3 cellular contexts compared by ENCODE assay signal in the genomic region with DNA sequence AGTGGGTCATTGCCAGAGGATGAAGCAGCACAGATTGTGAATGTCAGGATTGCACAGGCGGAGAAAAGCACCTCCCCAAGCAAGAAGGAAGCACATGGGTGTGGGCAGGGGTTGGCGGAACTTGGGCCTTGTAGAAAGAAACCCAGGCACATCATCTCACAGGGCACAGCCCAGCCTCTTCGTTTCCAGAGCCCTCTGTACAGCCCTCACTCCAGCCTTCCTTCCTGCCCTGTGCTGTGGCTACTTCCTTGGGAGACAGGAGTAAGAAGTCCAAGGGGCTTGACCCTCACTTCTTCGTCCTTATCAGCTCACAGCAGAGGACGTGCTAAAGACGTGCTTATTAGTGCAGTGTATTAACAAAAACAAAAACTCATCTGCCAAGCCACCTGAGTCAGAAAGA.
TF ChIP-seq lines count a peak whose summit lies in the region.

No MANE protein-coding gene starts in this region.

TF ChIP-seq in liver, 16 proteins besides CTCF, POLR2A, EP300 and RAD21 (continued from another document):
- no peak for TF ChIP-seq EGR1 (IDR thresholded peaks at IDR 0.05; ENCODE audit: low read depth in 2 of 2)

TF ChIP-seq in HepG2, 621 proteins besides CTCF, POLR2A, EP300 and RAD21 (continued from another document):
- TF ChIP-seq, protein P1, sequence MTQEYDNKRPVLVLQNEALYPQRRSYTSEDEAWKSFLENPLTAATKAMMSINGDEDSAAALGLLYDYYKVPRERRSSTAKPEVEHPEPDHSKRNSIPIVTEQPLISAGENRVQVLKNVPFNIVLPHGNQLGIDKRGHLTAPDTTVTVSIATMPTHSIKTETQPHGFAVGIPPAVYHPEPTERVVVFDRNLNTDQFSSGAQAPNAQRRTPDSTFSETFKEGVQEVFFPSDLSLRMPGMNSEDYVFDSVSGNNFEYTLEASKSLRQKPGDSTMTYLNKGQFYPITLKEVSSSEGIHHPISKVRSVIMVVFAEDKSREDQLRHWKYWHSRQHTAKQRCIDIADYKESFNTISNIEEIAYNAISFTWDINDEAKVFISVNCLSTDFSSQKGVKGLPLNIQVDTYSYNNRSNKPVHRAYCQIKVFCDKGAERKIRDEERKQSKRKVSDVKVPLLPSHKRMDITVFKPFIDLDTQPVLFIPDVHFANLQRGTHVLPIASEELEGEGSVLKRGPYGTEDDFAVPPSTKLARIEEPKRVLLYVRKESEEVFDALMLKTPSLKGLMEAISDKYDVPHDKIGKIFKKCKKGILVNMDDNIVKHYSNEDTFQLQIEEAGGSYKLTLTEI (CRISPR knock-in tag; conservative IDR thresholded peaks at IDR 0.05): no peak
- TF ChIP-seq NFYB (CRISPR knock-in tag; IDR thresholded peaks at IDR 0.05) (no peak), ZNF569 (CRISPR knock-in tag; IDR thresholded peaks at IDR 0.05; ENCODE audit: borderline replicate concordance) (no peak), ZNF317 (CRISPR knock-in tag; IDR thresholded peaks at IDR 0.05) (no peak), ZFP1 (CRISPR knock-in tag; IDR thresholded peaks at IDR 0.05) (no peak), DNMT3B (CRISPR knock-in tag; conservative IDR thresholded peaks at IDR 0.05) (no peak), HIVEP1 (CRISPR knock-in tag; IDR thresholded peaks at IDR 0.05) (no peak), SMAD9 (CRISPR knock-in tag; IDR thresholded peaks at IDR 0.05) (no peak), SALL2 (CRISPR knock-in tag; IDR thresholded peaks at IDR 0.05) (no peak), MEIS2 (CRISPR knock-in tag; IDR thresholded peaks at IDR 0.05) (no peak)
- TF ChIP-seq, protein P2, sequence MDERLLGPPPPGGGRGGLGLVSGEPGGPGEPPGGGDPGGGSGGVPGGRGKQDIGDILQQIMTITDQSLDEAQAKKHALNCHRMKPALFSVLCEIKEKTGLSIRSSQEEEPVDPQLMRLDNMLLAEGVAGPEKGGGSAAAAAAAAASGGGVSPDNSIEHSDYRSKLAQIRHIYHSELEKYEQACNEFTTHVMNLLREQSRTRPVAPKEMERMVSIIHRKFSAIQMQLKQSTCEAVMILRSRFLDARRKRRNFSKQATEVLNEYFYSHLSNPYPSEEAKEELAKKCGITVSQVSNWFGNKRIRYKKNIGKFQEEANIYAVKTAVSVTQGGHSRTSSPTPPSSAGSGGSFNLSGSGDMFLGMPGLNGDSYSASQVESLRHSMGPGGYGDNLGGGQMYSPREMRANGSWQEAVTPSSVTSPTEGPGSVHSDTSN (CRISPR knock-in tag; IDR thresholded peaks at IDR 0.05): no peak
- TF ChIP-seq, protein P3, sequence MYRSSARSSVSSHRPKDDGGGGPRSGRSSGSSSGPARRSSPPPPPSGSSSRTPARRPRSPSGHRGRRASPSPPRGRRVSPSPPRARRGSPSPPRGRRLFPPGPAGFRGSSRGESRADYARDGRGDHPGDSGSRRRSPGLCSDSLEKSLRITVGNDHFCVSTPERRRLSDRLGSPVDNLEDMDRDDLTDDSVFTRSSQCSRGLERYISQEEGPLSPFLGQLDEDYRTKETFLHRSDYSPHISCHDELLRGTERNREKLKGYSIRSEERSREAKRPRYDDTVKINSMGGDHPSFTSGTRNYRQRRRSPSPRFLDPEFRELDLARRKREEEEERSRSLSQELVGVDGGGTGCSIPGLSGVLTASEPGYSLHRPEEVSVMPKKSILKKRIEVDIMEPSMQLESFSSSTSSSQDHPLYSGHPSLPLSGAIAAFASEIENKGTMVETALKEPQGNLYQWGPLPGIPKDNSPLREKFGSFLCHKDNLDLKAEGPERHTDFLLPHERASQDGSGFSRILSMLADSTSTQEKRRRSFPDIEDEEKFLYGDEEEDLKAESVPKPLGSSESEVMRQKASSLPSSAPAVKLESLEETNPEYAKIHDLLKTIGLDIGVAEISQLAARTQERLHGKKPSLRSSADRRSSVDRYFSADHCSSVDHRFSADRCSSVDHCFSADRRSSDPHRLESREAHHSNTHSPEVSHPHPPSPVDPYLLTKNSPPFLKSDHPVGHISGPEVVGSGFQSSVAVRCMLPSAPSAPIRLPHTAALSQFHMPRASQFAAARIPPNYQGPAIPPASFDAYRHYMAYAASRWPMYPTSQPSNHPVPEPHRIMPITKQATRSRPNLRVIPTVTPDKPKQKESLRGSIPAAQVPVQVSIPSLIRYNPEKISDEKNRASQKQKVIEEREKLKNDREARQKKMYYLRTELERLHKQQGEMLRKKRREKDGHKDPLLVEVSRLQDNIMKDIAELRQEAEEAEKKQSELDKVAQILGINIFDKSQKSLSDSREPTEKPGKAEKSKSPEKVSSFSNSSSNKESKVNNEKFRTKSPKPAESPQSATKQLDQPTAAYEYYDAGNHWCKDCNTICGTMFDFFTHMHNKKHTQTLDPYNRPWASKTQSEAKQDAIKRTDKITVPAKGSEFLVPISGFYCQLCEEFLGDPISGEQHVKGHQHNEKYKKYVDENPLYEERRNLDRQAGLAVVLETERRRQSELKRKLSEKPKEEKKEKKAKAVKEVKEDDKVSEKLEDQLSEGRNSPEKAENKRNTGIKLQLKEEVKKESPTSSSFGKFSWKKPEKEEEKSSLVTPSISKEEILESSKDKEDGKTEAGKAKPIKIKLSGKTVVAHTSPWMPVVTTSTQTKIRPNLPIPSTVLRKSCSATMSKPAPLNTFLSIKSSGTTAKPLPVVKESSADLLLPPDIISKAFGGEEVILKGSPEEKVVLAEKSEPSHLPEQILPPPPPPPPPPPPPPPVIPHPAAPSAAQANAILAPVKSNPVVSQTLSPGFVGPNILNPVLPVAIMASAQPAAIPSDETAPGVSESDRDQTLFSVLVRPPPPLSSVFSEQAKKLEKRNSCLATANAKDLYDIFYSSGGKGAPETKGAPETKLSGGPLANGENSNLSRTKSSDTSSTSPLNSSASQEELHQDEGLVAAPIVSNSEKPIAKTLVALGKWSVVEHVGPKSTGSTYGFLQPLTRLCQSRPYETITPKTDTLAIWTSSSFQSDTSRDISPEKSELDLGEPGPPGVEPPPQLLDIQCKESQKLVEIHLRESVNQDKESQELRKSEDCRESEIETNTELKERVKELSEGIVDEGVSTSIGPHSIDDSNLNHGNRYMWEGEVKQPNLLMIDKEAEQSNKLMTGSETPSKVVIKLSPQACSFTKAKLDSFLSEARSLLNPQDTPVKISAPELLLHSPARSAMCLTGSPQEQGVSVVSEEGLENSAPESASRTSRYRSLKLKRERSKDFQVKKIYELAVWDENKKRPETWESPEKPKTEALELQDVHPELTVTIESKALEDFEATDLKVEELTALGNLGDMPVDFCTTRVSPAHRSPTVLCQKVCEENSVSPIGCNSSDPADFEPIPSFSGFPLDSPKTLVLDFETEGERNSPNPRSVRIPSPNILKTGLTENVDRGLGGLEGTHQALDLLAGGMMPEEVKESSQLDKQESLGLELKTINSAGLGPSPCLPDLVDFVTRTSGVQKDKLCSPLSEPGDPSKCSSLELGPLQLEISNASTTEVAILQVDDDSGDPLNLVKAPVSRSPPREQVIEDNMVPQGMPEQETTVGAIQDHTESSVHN (CRISPR knock-in tag; IDR thresholded peaks at IDR 0.05): no peak

TF ChIP-seq in endothelial cell of umbilical vein, 7 proteins besides CTCF, POLR2A, EP300 and RAD21:
- TF ChIP-seq JUN (IDR thresholded peaks at IDR 0.05; ENCODE audit: borderline replicate concordance, insufficient read depth, insufficient read length, low read depth) (no peak), FOS (IDR thresholded peaks at IDR 0.05; ENCODE audit: borderline replicate concordance, insufficient read depth, low read length) (no peak)
